In the genomic region with DNA sequence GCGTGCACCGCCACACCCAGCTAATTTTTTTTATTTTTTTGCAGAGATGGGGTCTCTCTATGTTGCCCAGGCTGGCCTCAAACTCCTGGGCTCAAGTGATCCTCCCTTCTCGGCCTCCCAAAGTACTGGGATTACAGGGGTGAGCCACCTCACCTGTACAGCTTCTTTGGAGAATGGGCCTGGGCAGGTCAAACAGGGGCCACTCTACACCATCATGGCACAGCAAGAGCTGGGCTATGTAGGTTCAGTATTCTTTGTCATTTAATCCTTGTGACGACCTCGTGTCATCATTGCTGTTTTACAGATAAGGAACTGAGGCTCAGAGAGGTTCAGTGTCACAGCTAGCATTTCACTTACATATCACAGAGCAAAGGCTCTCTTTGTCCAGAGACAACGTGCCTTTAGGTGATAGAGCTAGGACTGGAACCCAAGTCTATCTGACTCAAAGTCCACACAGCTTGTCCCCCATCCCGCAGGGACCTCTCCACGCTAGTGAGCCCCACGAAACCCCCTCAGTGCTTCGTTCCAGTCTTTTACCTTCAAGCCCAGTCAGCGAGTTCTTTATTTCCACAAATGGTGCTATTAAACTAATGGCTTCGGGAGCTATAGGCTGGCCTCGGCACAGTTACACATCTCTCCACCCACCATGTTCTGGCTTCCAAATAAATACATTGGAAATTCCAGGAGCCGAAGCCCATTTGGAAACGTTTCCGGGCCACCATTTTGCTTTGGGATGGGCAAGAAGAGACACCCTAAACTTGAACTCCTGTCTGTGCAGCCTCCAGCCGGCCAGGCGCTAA, we compare ENCODE assay signal across 1 cellular context.
TF ChIP-seq lines count a peak whose summit lies in the region.

No MANE protein-coding gene starts in this region.

TF ChIP-seq in K562, 482 proteins besides CTCF, POLR2A, EP300 and RAD21 (continued from another document and continues in another):
- TF ChIP-seq, protein P1, sequence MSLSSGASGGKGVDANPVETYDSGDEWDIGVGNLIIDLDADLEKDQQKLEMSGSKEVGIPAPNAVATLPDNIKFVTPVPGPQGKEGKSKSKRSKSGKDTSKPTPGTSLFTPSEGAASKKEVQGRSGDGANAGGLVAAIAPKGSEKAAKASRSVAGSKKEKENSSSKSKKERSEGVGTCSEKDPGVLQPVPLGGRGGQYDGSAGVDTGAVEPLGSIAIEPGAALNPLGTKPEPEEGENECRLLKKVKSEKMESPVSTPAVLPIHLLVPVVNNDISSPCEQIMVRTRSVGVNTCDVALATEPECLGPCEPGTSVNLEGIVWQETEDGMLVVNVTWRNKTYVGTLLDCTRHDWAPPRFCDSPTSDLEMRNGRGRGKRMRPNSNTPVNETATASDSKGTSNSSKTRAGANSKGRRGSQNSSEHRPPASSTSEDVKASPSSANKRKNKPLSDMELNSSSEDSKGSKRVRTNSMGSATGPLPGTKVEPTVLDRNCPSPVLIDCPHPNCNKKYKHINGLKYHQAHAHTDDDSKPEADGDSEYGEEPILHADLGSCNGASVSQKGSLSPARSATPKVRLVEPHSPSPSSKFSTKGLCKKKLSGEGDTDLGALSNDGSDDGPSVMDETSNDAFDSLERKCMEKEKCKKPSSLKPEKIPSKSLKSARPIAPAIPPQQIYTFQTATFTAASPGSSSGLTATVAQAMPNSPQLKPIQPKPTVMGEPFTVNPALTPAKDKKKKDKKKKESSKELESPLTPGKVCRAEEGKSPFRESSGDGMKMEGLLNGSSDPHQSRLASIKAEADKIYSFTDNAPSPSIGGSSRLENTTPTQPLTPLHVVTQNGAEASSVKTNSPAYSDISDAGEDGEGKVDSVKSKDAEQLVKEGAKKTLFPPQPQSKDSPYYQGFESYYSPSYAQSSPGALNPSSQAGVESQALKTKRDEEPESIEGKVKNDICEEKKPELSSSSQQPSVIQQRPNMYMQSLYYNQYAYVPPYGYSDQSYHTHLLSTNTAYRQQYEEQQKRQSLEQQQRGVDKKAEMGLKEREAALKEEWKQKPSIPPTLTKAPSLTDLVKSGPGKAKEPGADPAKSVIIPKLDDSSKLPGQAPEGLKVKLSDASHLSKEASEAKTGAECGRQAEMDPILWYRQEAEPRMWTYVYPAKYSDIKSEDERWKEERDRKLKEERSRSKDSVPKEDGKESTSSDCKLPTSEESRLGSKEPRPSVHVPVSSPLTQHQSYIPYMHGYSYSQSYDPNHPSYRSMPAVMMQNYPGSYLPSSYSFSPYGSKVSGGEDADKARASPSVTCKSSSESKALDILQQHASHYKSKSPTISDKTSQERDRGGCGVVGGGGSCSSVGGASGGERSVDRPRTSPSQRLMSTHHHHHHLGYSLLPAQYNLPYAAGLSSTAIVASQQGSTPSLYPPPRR (CRISPR knock-in tag; IDR thresholded peaks at IDR 0.05; ENCODE audit: borderline replicate concordance), result no peak
- TF ChIP-seq RBM25 (IDR thresholded peaks at IDR 0.05; ENCODE audit: low read depth, low read length, severe bottlenecking), result peak; percentile 25
- TF ChIP-seq ZNF121 (CRISPR knock-in tag; conservative IDR thresholded peaks at IDR 0.05), result peak; percentile 98
- TF ChIP-seq, protein P2, sequence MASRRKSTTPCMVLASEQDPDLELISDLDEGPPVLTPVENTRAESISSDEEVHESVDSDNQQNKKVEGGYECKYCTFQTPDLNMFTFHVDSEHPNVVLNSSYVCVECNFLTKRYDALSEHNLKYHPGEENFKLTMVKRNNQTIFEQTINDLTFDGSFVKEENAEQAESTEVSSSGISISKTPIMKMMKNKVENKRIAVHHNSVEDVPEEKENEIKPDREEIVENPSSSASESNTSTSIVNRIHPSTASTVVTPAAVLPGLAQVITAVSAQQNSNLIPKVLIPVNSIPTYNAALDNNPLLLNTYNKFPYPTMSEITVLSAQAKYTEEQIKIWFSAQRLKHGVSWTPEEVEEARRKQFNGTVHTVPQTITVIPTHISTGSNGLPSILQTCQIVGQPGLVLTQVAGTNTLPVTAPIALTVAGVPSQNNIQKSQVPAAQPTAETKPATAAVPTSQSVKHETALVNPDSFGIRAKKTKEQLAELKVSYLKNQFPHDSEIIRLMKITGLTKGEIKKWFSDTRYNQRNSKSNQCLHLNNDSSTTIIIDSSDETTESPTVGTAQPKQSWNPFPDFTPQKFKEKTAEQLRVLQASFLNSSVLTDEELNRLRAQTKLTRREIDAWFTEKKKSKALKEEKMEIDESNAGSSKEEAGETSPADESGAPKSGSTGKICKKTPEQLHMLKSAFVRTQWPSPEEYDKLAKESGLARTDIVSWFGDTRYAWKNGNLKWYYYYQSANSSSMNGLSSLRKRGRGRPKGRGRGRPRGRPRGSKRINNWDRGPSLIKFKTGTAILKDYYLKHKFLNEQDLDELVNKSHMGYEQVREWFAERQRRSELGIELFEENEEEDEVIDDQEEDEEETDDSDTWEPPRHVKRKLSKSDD (conservative IDR thresholded peaks at IDR 0.05; ENCODE audit: low read length), result no peak
- peak; percentile 37; the same call in 1 of the 2 replicates for TF ChIP-seq ZNF384 (IDR thresholded peaks at IDR 0.05; ENCODE audit: low read depth, low read length)
- no peak for TF ChIP-seq RNF2 (IDR thresholded peaks at IDR 0.05)
- no peak for TF ChIP-seq GATAD2B (IDR thresholded peaks at IDR 0.05; ENCODE audit: borderline replicate concordance)
- no peak for TF ChIP-seq ZNF239 (CRISPR knock-in tag; IDR thresholded peaks at IDR 0.05)
- peak; percentile 71 for TF ChIP-seq L3MBTL2 (IDR thresholded peaks at IDR 0.05)
- 0 out of 2 replicates have a peak, but pooled peaks have one; percentile 23 for TF ChIP-seq ZNF444 (CRISPR knock-in tag; IDR thresholded peaks at IDR 0.05)
- TF ChIP-seq GATAD2A (IDR thresholded peaks at IDR 0.05), result 0 out of 2 replicates have a peak, but pooled peaks have one; percentile 34
- TF ChIP-seq MLX (CRISPR knock-in tag; conservative IDR thresholded peaks at IDR 0.05), result no peak
- TF ChIP-seq ZNF263 (CRISPR knock-in tag; IDR thresholded peaks at IDR 0.05; ENCODE audit: borderline replicate concordance), result peak; percentile 25; the same call in 1 of the 2 replicates
- TF ChIP-seq KDM5B (IDR thresholded peaks at IDR 0.05; ENCODE audit: insufficient replicate concordance, low read depth, low read length), result peak; percentile 60
- TF ChIP-seq, protein P3, sequence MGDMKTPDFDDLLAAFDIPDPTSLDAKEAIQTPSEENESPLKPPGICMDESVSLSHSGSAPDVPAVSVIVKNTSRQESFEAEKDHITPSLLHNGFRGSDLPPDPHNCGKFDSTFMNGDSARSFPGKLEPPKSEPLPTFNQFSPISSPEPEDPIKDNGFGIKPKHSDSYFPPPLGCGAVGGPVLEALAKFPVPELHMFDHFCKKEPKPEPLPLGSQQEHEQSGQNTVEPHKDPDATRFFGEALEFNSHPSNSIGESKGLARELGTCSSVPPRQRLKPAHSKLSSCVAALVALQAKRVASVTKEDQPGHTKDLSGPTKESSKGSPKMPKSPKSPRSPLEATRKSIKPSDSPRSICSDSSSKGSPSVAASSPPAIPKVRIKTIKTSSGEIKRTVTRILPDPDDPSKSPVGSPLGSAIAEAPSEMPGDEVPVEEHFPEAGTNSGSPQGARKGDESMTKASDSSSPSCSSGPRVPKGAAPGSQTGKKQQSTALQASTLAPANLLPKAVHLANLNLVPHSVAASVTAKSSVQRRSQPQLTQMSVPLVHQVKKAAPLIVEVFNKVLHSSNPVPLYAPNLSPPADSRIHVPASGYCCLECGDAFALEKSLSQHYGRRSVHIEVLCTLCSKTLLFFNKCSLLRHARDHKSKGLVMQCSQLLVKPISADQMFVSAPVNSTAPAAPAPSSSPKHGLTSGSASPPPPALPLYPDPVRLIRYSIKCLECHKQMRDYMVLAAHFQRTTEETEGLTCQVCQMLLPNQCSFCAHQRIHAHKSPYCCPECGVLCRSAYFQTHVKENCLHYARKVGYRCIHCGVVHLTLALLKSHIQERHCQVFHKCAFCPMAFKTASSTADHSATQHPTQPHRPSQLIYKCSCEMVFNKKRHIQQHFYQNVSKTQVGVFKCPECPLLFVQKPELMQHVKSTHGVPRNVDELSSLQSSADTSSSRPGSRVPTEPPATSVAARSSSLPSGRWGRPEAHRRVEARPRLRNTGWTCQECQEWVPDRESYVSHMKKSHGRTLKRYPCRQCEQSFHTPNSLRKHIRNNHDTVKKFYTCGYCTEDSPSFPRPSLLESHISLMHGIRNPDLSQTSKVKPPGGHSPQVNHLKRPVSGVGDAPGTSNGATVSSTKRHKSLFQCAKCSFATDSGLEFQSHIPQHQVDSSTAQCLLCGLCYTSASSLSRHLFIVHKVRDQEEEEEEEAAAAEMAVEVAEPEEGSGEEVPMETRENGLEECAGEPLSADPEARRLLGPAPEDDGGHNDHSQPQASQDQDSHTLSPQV (IDR thresholded peaks at IDR 0.05), result peak; percentile 89
- no peak for TF ChIP-seq RFX5 (IDR thresholded peaks at IDR 0.05; ENCODE audit: low read depth, low read length)
- TF ChIP-seq MTA1 (IDR thresholded peaks at IDR 0.05; ENCODE audit: borderline replicate concordance), result no peak
- no peak for TF ChIP-seq ZNF24 (IDR thresholded peaks at IDR 0.05)
- TF ChIP-seq POLR2B (IDR thresholded peaks at IDR 0.05; ENCODE audit: low read depth, partially characterized antibody), result peak; percentile 46
- TF ChIP-seq JUND (IDR thresholded peaks at IDR 0.05; ENCODE audit: borderline replicate concordance, low read depth, low read length), result peak; percentile 43; the same call in 1 of the 2 replicates
- peak; percentile 53; the same call in 1 of the 3 replicates for TF ChIP-seq JUND (tag; IDR thresholded peaks at IDR 0.05; ENCODE audit: borderline replicate concordance, low read depth, low read length)
- TF ChIP-seq HDAC6 (IDR thresholded peaks at IDR 0.05; ENCODE audit: low read depth, low read length), result no peak
- no peak for TF ChIP-seq CHCHD3 (CRISPR knock-in tag; IDR thresholded peaks at IDR 0.05)
- peak in 2 of 3 experiments; percentile 32 to 79 for TF ChIP-seq YY1 (IDR thresholded peaks at IDR 0.05; ENCODE audit: borderline replicate concordance in 1 of 3, control insufficient read depth in 1 of 3, extremely low read depth in 1 of 3, insufficient read depth in 3 of 3, insufficient read length in 1 of 3, insufficient replicate concordance in 2 of 3, low read depth in 1 of 3, low read length in 2 of 3)
- TF ChIP-seq ZSCAN29 (IDR thresholded peaks at IDR 0.05), result no peak
- no peak for TF ChIP-seq GTF2F1 (IDR thresholded peaks at IDR 0.05; ENCODE audit: low read depth, low read length)
- no peak for TF ChIP-seq POLR3A (IDR thresholded peaks at IDR 0.05; ENCODE audit: borderline replicate concordance, extremely low read depth, insufficient read depth, insufficient read length)
- no peak for TF ChIP-seq ARID2 (IDR thresholded peaks at IDR 0.05)
- 0 out of 2 replicates have a peak, but pooled peaks have one; percentile 27 for TF ChIP-seq HIVEP1 (CRISPR knock-in tag; IDR thresholded peaks at IDR 0.05)
- TF ChIP-seq ZNF639 (CRISPR knock-in tag; conservative IDR thresholded peaks at IDR 0.05 in 1 of 2, IDR thresholded peaks at IDR 0.05 in 1 of 2), result 0 out of 4 replicates have a peak, but pooled peaks of 1 of the 2 experiments have one; percentile 11
- TF ChIP-seq, protein P4, sequence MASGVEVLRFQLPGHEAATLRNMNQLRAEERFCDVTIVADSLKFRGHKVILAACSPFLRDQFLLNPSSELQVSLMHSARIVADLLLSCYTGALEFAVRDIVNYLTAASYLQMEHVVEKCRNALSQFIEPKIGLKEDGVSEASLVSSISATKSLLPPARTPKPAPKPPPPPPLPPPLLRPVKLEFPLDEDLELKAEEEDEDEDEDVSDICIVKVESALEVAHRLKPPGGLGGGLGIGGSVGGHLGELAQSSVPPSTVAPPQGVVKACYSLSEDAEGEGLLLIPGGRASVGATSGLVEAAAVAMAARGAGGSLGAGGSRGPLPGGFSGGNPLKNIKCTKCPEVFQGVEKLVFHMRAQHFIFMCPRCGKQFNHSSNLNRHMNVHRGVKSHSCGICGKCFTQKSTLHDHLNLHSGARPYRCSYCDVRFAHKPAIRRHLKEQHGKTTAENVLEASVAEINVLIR (CRISPR knock-in tag; IDR thresholded peaks at IDR 0.05), result peak; percentile 47; the same call in 1 of the 2 replicates
- no peak for TF ChIP-seq ZBTB33 (CRISPR knock-in tag; IDR thresholded peaks at IDR 0.05)
- no peak for TF ChIP-seq BHLHE40 (IDR thresholded peaks at IDR 0.05; ENCODE audit: low read length)
- no peak for TF ChIP-seq BDP1 (IDR thresholded peaks at IDR 0.05; ENCODE audit: insufficient read depth, insufficient read length)
- no peak for TF ChIP-seq SAP30 (IDR thresholded peaks at IDR 0.05; ENCODE audit: borderline replicate concordance, insufficient read depth, low read depth, low read length, poor library complexity, severe bottlenecking)
- 0 out of 2 replicates have a peak, but pooled peaks have one; percentile 52 for TF ChIP-seq TRIM28 (IDR thresholded peaks at IDR 0.05)
- TF ChIP-seq, protein P5, sequence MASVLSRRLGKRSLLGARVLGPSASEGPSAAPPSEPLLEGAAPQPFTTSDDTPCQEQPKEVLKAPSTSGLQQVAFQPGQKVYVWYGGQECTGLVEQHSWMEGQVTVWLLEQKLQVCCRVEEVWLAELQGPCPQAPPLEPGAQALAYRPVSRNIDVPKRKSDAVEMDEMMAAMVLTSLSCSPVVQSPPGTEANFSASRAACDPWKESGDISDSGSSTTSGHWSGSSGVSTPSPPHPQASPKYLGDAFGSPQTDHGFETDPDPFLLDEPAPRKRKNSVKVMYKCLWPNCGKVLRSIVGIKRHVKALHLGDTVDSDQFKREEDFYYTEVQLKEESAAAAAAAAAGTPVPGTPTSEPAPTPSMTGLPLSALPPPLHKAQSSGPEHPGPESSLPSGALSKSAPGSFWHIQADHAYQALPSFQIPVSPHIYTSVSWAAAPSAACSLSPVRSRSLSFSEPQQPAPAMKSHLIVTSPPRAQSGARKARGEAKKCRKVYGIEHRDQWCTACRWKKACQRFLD (CRISPR knock-in tag; IDR thresholded peaks at IDR 0.05), result no peak; the same call in 1 of the 2 replicates
